ENCODE assay signal across 1 cellular context in genomic region chr13:94305033-94305432, GRCh38.
A peak's percentile ranks its signal among the peaks of the same experiment; 100 is the strongest.
TF ChIP-seq lines count a peak whose summit lies in the region.

No MANE protein-coding gene starts in this region.

TF ChIP-seq in HepG2, 621 proteins besides CTCF, POLR2A, EP300 and RAD21 (continued from another document and continues in another):
- TF ChIP-seq, protein P1, sequence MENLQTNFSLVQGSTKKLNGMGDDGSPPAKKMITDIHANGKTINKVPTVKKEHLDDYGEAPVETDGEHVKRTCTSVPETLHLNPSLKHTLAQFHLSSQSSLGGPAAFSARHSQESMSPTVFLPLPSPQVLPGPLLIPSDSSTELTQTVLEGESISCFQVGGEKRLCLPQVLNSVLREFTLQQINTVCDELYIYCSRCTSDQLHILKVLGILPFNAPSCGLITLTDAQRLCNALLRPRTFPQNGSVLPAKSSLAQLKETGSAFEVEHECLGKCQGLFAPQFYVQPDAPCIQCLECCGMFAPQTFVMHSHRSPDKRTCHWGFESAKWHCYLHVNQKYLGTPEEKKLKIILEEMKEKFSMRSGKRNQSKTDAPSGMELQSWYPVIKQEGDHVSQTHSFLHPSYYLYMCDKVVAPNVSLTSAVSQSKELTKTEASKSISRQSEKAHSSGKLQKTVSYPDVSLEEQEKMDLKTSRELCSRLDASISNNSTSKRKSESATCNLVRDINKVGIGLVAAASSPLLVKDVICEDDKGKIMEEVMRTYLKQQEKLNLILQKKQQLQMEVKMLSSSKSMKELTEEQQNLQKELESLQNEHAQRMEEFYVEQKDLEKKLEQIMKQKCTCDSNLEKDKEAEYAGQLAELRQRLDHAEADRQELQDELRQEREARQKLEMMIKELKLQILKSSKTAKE (CRISPR knock-in tag; IDR thresholded peaks at IDR 0.05; ENCODE audit: borderline replicate concordance), result no peak
- no peak for TF ChIP-seq TOPORS (CRISPR knock-in tag; IDR thresholded peaks at IDR 0.05)
- TF ChIP-seq KLF11 (CRISPR knock-in tag; IDR thresholded peaks at IDR 0.05), result no peak
- peak; percentile 76 for TF ChIP-seq FOXA3 (CRISPR knock-in tag; IDR thresholded peaks at IDR 0.05)
- no peak for TF ChIP-seq ATF7 (IDR thresholded peaks at IDR 0.05)
- TF ChIP-seq ATF7 (CRISPR knock-in tag; IDR thresholded peaks at IDR 0.05), result no peak
- TF ChIP-seq YEATS2 (CRISPR knock-in tag; IDR thresholded peaks at IDR 0.05; ENCODE audit: borderline replicate concordance), result no peak
- TF ChIP-seq ZSCAN25 (CRISPR knock-in tag; IDR thresholded peaks at IDR 0.05), result no peak
- no peak for TF ChIP-seq WIZ (CRISPR knock-in tag; IDR thresholded peaks at IDR 0.05)
- TF ChIP-seq GTF2F1 (IDR thresholded peaks at IDR 0.05; ENCODE audit: low read length), result no peak
- no peak for TF ChIP-seq FLYWCH1 (CRISPR knock-in tag; IDR thresholded peaks at IDR 0.05)
- TF ChIP-seq, protein P2, sequence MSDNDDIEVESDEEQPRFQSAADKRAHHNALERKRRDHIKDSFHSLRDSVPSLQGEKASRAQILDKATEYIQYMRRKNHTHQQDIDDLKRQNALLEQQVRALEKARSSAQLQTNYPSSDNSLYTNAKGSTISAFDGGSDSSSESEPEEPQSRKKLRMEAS (IDR thresholded peaks at IDR 0.05), result no peak
- TF ChIP-seq SRSF9 (IDR thresholded peaks at IDR 0.05; ENCODE audit: borderline replicate concordance, insufficient read depth, low read depth, low read length, poor library complexity, severe bottlenecking), result no peak
- TF ChIP-seq HOMEZ (CRISPR knock-in tag; IDR thresholded peaks at IDR 0.05; ENCODE audit: low read depth), result no peak
- no peak for TF ChIP-seq MAF1 (CRISPR knock-in tag; IDR thresholded peaks at IDR 0.05; ENCODE audit: borderline replicate concordance)
- TF ChIP-seq, protein P3, sequence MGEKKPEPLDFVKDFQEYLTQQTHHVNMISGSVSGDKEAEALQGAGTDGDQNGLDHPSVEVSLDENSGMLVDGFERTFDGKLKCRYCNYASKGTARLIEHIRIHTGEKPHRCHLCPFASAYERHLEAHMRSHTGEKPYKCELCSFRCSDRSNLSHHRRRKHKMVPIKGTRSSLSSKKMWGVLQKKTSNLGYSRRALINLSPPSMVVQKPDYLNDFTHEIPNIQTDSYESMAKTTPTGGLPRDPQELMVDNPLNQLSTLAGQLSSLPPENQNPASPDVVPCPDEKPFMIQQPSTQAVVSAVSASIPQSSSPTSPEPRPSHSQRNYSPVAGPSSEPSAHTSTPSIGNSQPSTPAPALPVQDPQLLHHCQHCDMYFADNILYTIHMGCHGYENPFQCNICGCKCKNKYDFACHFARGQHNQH (CRISPR knock-in tag; IDR thresholded peaks at IDR 0.05), result no peak
- peak; percentile 43 for TF ChIP-seq SAP130 (CRISPR knock-in tag; IDR thresholded peaks at IDR 0.05; ENCODE audit: low read depth)
- TF ChIP-seq KLF13 (CRISPR knock-in tag; IDR thresholded peaks at IDR 0.05), result no peak
- no peak for TF ChIP-seq KMT2B (CRISPR knock-in tag; IDR thresholded peaks at IDR 0.05)
- no peak for TF ChIP-seq ZFX (CRISPR knock-in tag; IDR thresholded peaks at IDR 0.05; ENCODE audit: low read depth)
- TF ChIP-seq ZNF546 (CRISPR knock-in tag; conservative IDR thresholded peaks at IDR 0.05), result no peak
- TF ChIP-seq FOXP4 (CRISPR knock-in tag; IDR thresholded peaks at IDR 0.05), result peak; percentile 51; the same call in 1 of the 2 replicates
- TF ChIP-seq ZNF570 (CRISPR knock-in tag; IDR thresholded peaks at IDR 0.05; ENCODE audit: borderline replicate concordance), result no peak
- no peak for TF ChIP-seq BORCS8-MEF2B (CRISPR knock-in tag; IDR thresholded peaks at IDR 0.05)
- no peak for TF ChIP-seq SPEN (CRISPR knock-in tag; IDR thresholded peaks at IDR 0.05; ENCODE audit: low read depth)
- no peak for TF ChIP-seq CENPX (CRISPR knock-in tag; IDR thresholded peaks at IDR 0.05)
- TF ChIP-seq, protein P4, sequence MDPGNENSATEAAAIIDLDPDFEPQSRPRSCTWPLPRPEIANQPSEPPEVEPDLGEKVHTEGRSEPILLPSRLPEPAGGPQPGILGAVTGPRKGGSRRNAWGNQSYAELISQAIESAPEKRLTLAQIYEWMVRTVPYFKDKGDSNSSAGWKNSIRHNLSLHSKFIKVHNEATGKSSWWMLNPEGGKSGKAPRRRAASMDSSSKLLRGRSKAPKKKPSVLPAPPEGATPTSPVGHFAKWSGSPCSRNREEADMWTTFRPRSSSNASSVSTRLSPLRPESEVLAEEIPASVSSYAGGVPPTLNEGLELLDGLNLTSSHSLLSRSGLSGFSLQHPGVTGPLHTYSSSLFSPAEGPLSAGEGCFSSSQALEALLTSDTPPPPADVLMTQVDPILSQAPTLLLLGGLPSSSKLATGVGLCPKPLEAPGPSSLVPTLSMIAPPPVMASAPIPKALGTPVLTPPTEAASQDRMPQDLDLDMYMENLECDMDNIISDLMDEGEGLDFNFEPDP (CRISPR knock-in tag; conservative IDR thresholded peaks at IDR 0.05), result no peak
- TF ChIP-seq, protein P5, sequence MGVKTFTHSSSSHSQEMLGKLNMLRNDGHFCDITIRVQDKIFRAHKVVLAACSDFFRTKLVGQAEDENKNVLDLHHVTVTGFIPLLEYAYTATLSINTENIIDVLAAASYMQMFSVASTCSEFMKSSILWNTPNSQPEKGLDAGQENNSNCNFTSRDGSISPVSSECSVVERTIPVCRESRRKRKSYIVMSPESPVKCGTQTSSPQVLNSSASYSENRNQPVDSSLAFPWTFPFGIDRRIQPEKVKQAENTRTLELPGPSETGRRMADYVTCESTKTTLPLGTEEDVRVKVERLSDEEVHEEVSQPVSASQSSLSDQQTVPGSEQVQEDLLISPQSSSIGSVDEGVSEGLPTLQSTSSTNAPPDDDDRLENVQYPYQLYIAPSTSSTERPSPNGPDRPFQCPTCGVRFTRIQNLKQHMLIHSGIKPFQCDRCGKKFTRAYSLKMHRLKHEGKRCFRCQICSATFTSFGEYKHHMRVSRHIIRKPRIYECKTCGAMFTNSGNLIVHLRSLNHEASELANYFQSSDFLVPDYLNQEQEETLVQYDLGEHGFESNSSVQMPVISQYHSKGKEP (CRISPR knock-in tag; IDR thresholded peaks at IDR 0.05), result no peak
- no peak for TF ChIP-seq DNMT3B (CRISPR knock-in tag; conservative IDR thresholded peaks at IDR 0.05)
- peak; percentile 37; the same call in 1 of the 2 replicates for TF ChIP-seq DPF2 (CRISPR knock-in tag; IDR thresholded peaks at IDR 0.05; ENCODE audit: borderline replicate concordance, low read depth)
- TF ChIP-seq RBM22 (optimal IDR thresholded peaks at IDR 0.05; ENCODE audit: low read length), result no peak
- TF ChIP-seq RORA (CRISPR knock-in tag; IDR thresholded peaks at IDR 0.05), result no peak
- TF ChIP-seq ZNF343 (CRISPR knock-in tag; IDR thresholded peaks at IDR 0.05), result no peak
- TF ChIP-seq PCBP1 (IDR thresholded peaks at IDR 0.05; ENCODE audit: borderline replicate concordance, low read depth, low read length), result no peak
- TF ChIP-seq, protein P6, sequence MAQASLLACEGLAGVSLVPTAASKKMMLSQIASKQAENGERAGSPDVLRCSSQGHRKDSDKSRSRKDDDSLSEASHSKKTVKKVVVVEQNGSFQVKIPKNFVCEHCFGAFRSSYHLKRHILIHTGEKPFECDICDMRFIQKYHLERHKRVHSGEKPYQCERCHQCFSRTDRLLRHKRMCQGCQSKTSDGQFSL (CRISPR knock-in tag; IDR thresholded peaks at IDR 0.05), result no peak
- no peak for TF ChIP-seq ZNF136 (CRISPR knock-in tag; IDR thresholded peaks at IDR 0.05; ENCODE audit: low read depth)
- TF ChIP-seq AGO1 (IDR thresholded peaks at IDR 0.05; ENCODE audit: low read depth, low read length, poor library complexity, severe bottlenecking), result no peak
- TF ChIP-seq TRIM24 (CRISPR knock-in tag; IDR thresholded peaks at IDR 0.05), result no peak
- no peak for TF ChIP-seq HNRNPL (IDR thresholded peaks at IDR 0.05; ENCODE audit: low read depth, low read length)
- no peak for TF ChIP-seq ZNF101 (CRISPR knock-in tag; IDR thresholded peaks at IDR 0.05; ENCODE audit: borderline replicate concordance, low read depth)
- TF ChIP-seq NFKBIZ (CRISPR knock-in tag; IDR thresholded peaks at IDR 0.05), result no peak
- no peak for TF ChIP-seq POLR2G (IDR thresholded peaks at IDR 0.05; ENCODE audit: low read depth, low read length)
- TF ChIP-seq NFYB (CRISPR knock-in tag; IDR thresholded peaks at IDR 0.05), result no peak
- no peak for TF ChIP-seq ZNF660 (CRISPR knock-in tag; IDR thresholded peaks at IDR 0.05; ENCODE audit: borderline replicate concordance, low read depth)
- no peak for TF ChIP-seq CENPT (CRISPR knock-in tag; IDR thresholded peaks at IDR 0.05; ENCODE audit: low read depth)
- no peak for TF ChIP-seq CSRNP1 (CRISPR knock-in tag; IDR thresholded peaks at IDR 0.05)
- TF ChIP-seq KDM2A (CRISPR knock-in tag; IDR thresholded peaks at IDR 0.05; ENCODE audit: borderline replicate concordance, low read depth), result no peak
- TF ChIP-seq NCOR1 (IDR thresholded peaks at IDR 0.05; ENCODE audit: borderline replicate concordance, low read length), result no peak
- TF ChIP-seq, protein P7, sequence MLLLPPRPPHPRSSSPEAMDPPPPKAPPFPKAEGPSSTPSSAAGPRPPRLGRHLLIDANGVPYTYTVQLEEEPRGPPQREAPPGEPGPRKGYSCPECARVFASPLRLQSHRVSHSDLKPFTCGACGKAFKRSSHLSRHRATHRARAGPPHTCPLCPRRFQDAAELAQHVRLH (CRISPR knock-in tag; IDR thresholded peaks at IDR 0.05; ENCODE audit: borderline replicate concordance, low read depth), result no peak
- no peak for TF ChIP-seq ESRRA (CRISPR knock-in tag; IDR thresholded peaks at IDR 0.05; ENCODE audit: low read depth)
- peak; percentile 59 for TF ChIP-seq RXRB (CRISPR knock-in tag; IDR thresholded peaks at IDR 0.05; ENCODE audit: borderline replicate concordance)
- peak; percentile 17; the same call in 1 of the 2 replicates for TF ChIP-seq FOSL2 (CRISPR knock-in tag; IDR thresholded peaks at IDR 0.05)
- TF ChIP-seq ZMYM4 (CRISPR knock-in tag; IDR thresholded peaks at IDR 0.05), result peak; percentile 48; the same call in 1 of the 2 replicates
- no peak for TF ChIP-seq PHF8 (CRISPR knock-in tag; IDR thresholded peaks at IDR 0.05)
- TF ChIP-seq SAFB2 (CRISPR knock-in tag; IDR thresholded peaks at IDR 0.05; ENCODE audit: borderline replicate concordance, low read depth), result no peak
- TF ChIP-seq NAIF1 (CRISPR knock-in tag; IDR thresholded peaks at IDR 0.05; ENCODE audit: borderline replicate concordance), result no peak
- no peak for TF ChIP-seq HNRNPUL1 (IDR thresholded peaks at IDR 0.05; ENCODE audit: low read depth, low read length)
- TF ChIP-seq RBFOX2 (IDR thresholded peaks at IDR 0.05; ENCODE audit: low read depth, low read length), result no peak
- TF ChIP-seq MTA1 (CRISPR knock-in tag; IDR thresholded peaks at IDR 0.05; ENCODE audit: borderline replicate concordance), result no peak
- no peak for TF ChIP-seq ZSCAN22 (CRISPR knock-in tag; IDR thresholded peaks at IDR 0.05)
- no peak for TF ChIP-seq TMF1 (CRISPR knock-in tag; IDR thresholded peaks at IDR 0.05; ENCODE audit: low read depth)
- TF ChIP-seq SMC3 (IDR thresholded peaks at IDR 0.05; ENCODE audit: low read length), result no peak
- TF ChIP-seq MIXL1 (CRISPR knock-in tag; IDR thresholded peaks at IDR 0.05), result 0 out of 2 replicates have a peak, but pooled peaks have one; percentile 42
- TF ChIP-seq ZNF720 (CRISPR knock-in tag; IDR thresholded peaks at IDR 0.05), result no peak
- TF ChIP-seq, protein P8, sequence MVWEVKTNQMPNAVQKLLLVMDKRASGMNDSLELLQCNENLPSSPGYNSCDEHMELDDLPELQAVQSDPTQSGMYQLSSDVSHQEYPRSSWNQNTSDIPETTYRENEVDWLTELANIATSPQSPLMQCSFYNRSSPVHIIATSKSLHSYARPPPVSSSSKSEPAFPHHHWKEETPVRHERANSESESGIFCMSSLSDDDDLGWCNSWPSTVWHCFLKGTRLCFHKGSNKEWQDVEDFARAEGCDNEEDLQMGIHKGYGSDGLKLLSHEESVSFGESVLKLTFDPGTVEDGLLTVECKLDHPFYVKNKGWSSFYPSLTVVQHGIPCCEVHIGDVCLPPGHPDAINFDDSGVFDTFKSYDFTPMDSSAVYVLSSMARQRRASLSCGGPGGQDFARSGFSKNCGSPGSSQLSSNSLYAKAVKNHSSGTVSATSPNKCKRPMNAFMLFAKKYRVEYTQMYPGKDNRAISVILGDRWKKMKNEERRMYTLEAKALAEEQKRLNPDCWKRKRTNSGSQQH (CRISPR knock-in tag; IDR thresholded peaks at IDR 0.05; ENCODE audit: low read depth), result no peak
- no peak for TF ChIP-seq MTA3 (CRISPR knock-in tag; IDR thresholded peaks at IDR 0.05)
